ENCODE assay signal across 8 cellular contexts in genomic region chr2:241540766-241541561, GRCh38. TPM values are rescaled to one million over a fixed set of nuclear protein-coding genes. Genes with fewer than 3 reads are reported as not detected.
A peak's percentile ranks its signal among the peaks of the same experiment; 100 is the strongest.
DNase-seq lines count a peak whose midpoint lies in the region; ATAC-seq lines count a peak whose summit lies in the region.

No MANE protein-coding gene starts in this region.

- POLR2A ChIA-PET in naive thymus-derived CD4-positive, alpha-beta T cell (lab: Charles Lee) = no interaction called here

- CTCF ChIA-PET in naive thymus-derived CD4-positive, alpha-beta T cell (lab: Charles Lee) = no interaction called here

- no peak overlapping the region for H3K27ac Mint-ChIP-seq in naive thymus-derived CD4-positive, alpha-beta T cell
- H3K27ac Mint-ChIP-seq in stimulated activated effector memory CD8-positive, alpha-beta T cell treated with anti-CD3 and anti-CD28 coated beads, Interleukin-12 subunit alpha, Interleukin-12 subunit beta, amount 100 ng/mL, for 72 hours = no peak overlapping the region

- DNase-seq in DMS153 (lab: John Stamatoyannopoulos, UW) (peak; percentile 73), NCI-H2227 (lab: John Stamatoyannopoulos, UW; ENCODE audit: unreplicated experiment) (peak; percentile 79)
- peak; percentile 71 for DNase-seq in activated T-cell treated with anti-CD3 and anti-CD28 coated beads, Interleukin-2, amount 50 U/mL, for 1 hour
- DNase-seq in naive thymus-derived CD4-positive, alpha-beta T cell = peak; percentile 37 to 82 (median 49)
- DNase-seq in stimulated activated effector memory CD8-positive, alpha-beta T cell treated with anti-CD3 and anti-CD28 coated beads, Interleukin-12 subunit alpha, Interleukin-12 subunit beta, amount 100 ng/mL, for 72 hours (ENCODE audit: low spot score in 2 of 2) = peak; percentile 57 to 58

- peak overlapping the region; percentile 53 to 84 (median 62) for H3K4me3 Mint-ChIP-seq in naive thymus-derived CD4-positive, alpha-beta T cell
- peak overlapping the region; percentile 46 for H3K4me3 Mint-ChIP-seq in stimulated activated effector memory CD8-positive, alpha-beta T cell treated with anti-CD3 and anti-CD28 coated beads, Interleukin-12 subunit alpha, Interleukin-12 subunit beta, amount 100 ng/mL, for 72 hours

- peaks cover 11 to 29% (median 19%) of the 10 kb centered on the region in 5 donors for H3K27me3 Mint-ChIP-seq in naive thymus-derived CD4-positive, alpha-beta T cell

- peaks cover 3 to 10% of the 10 kb centered on the region in 2 donors for H3K4me1 ChIP-seq in esophagus (ENCODE audit: control insufficient read depth in 2 of 2, insufficient read depth in 2 of 2, low read length in 1 of 2)
- no peaks in the 10 kb centered on the region for H3K4me1 ChIP-seq in naive thymus-derived CD4-positive, alpha-beta T cell (ENCODE audit: control insufficient read depth in 2 of 2, insufficient read depth in 2 of 2, low read length in 2 of 2)

- H3K4me1 Mint-ChIP-seq in naive thymus-derived CD4-positive, alpha-beta T cell = peaks cover 0 to 8% (median 4%) of the 10 kb centered on the region in 7 donors
- H3K4me1 Mint-ChIP-seq in stimulated activated effector memory CD8-positive, alpha-beta T cell treated with anti-CD3 and anti-CD28 coated beads, Interleukin-12 subunit alpha, Interleukin-12 subunit beta, amount 100 ng/mL, for 72 hours = peaks cover 5% of the 10 kb centered on the region

- no peaks in the 10 kb centered on the region for H3K27me3 ChIP-seq in esophagus (ENCODE audit: control insufficient read depth in 1 of 2, insufficient read depth in 2 of 2, low read length in 2 of 2)
- H3K27me3 ChIP-seq in naive thymus-derived CD4-positive, alpha-beta T cell (ENCODE audit: control insufficient read depth in 2 of 2, insufficient read depth in 2 of 2, low read length in 2 of 2) = peaks cover 0 to 3% of the 10 kb centered on the region in 2 donors

- no peaks in the 10 kb centered on the region for H3K9me3 Mint-ChIP-seq in naive thymus-derived CD4-positive, alpha-beta T cell
- no peaks in the 10 kb centered on the region for H3K9me3 Mint-ChIP-seq in stimulated activated effector memory CD8-positive, alpha-beta T cell treated with anti-CD3 and anti-CD28 coated beads, Interleukin-12 subunit alpha, Interleukin-12 subunit beta, amount 100 ng/mL, for 72 hours

- intact Hi-C loops in naive thymus-derived CD4-positive, alpha-beta T cell (cut with micrococcal nuclease) = loop anchor here in 1 of 2 donors (1.0 to 2.0 kb wide), 3 partner anchors 33 to 708 kb away; partner anchors contain the start of gene STK25

- H3K36me3 ChIP-seq in esophagus (ENCODE audit: control insufficient read depth in 2 of 2, insufficient read depth in 2 of 2, low read length in 1 of 2) = no peaks in the 10 kb centered on the region
- no peaks in the 10 kb centered on the region for H3K36me3 ChIP-seq in naive thymus-derived CD4-positive, alpha-beta T cell (ENCODE audit: control insufficient read depth in 2 of 3, insufficient read depth in 3 of 3, low read length in 3 of 3)

- ATAC-seq in naive thymus-derived CD4-positive, alpha-beta T cell = peak; percentile 92
- ATAC-seq in stimulated activated effector memory CD8-positive, alpha-beta T cell treated with anti-CD3 and anti-CD28 coated beads, Interleukin-12 subunit alpha, Interleukin-12 subunit beta, amount 100 ng/mL, for 72 hours = peak; percentile 69
- ATAC-seq in HG02588 (IDR thresholded peaks at IDR 0.05; ENCODE audit: unreplicated experiment) (no peak), GM19395 (IDR thresholded peaks at IDR 0.05; ENCODE audit: unreplicated experiment) (no peak)

- peaks cover 0 to 7% of the 10 kb centered on the region in 2 donors for H3K9me3 ChIP-seq in esophagus (ENCODE audit: control insufficient read depth in 2 of 2, insufficient read depth in 1 of 2, low read depth in 1 of 2, low read length in 1 of 2)
- H3K9me3 ChIP-seq in naive thymus-derived CD4-positive, alpha-beta T cell (ENCODE audit: control insufficient read depth in 2 of 3, low read length in 3 of 3) = no peaks in the 10 kb centered on the region

- peak overlapping the region; percentile 42 to 43 for H3K4me3 ChIP-seq in esophagus (ENCODE audit: low read depth in 1 of 2, low read length in 2 of 2)
- H3K4me3 ChIP-seq in naive thymus-derived CD4-positive, alpha-beta T cell (ENCODE audit: low read length) = no peak overlapping the region

- no peaks in the 10 kb centered on the region for H3K36me3 Mint-ChIP-seq in naive thymus-derived CD4-positive, alpha-beta T cell
- H3K36me3 Mint-ChIP-seq in stimulated activated effector memory CD8-positive, alpha-beta T cell treated with anti-CD3 and anti-CD28 coated beads, Interleukin-12 subunit alpha, Interleukin-12 subunit beta, amount 100 ng/mL, for 72 hours = no peaks in the 10 kb centered on the region

- peak overlapping the region in 1 of 2 donors; percentile 8 for H3K27ac ChIP-seq in esophagus (ENCODE audit: low read depth in 2 of 2, low read length in 1 of 2)
- H3K27ac ChIP-seq in naive thymus-derived CD4-positive, alpha-beta T cell (ENCODE audit: low read depth, low read length) = no peak overlapping the region

- 9% methylated on average over 38 to 68 of the region's 68 CpGs for WGBS in esophagus, 2 donors

RNA-seq across cellular contexts. Expression of gene BOK, which starts 17.6 kb away (rescaled TPM):
- 10 to 100 TPM; 29.8 to 38.7 TPM for polyA plus RNA-seq in esophagus
- 1 to 10 TPM in 1 of 5 experiments, not detected in 4; 1.3 TPM for total RNA-seq in naive thymus-derived CD4-positive, alpha-beta T cell
- under 1 TPM in 1 of 2 donors, not detected in 1; 0.11 TPM for polyA plus RNA-seq in naive thymus-derived CD4-positive, alpha-beta T cell

RNA-seq across cellular contexts. Expression of gene STK25, which starts 32.6 kb away (rescaled TPM):
- 100 to 1,000 TPM; 116 to 132 TPM for polyA plus RNA-seq in esophagus
- 100 to 1,000 TPM in 4 of 5 experiments, 10 to 100 TPM in 1; 90.8 to 170 (median 115) TPM for total RNA-seq in naive thymus-derived CD4-positive, alpha-beta T cell
- 10 to 100 TPM; 74.0 to 81.5 TPM for polyA plus RNA-seq in naive thymus-derived CD4-positive, alpha-beta T cell

Comparison
In these comparisons a context has a peak if more than half of its experiments do, and no peak if none do; other contexts are left out.
1. ATAC-seq: peak in naive thymus-derived CD4-positive, alpha-beta T cell (single experiment) and stimulated activated effector memory CD8-positive, alpha-beta T cell treated with anti-CD3 and anti-CD28 coated beads, Interleukin-12 subunit alpha, Interleukin-12 subunit beta, amount 100 ng/mL, for 72 hours (single experiment); none in HG02588 (single experiment) and GM19395 (single experiment).
2. RNA of gene BOK, which starts 17.6 kb away (polyA plus RNA-seq): 29.8 to 38.7 TPM in esophagus; 0.11 TPM in naive thymus-derived CD4-positive, alpha-beta T cell; every median in the first group is over 10 times any median in the second.
3. Peak in every context shown above with its lines, with median percentiles within 50 percentile points of each other: DNase-seq.